20 cellular contexts compared by ENCODE assay signal in the genomic region with DNA sequence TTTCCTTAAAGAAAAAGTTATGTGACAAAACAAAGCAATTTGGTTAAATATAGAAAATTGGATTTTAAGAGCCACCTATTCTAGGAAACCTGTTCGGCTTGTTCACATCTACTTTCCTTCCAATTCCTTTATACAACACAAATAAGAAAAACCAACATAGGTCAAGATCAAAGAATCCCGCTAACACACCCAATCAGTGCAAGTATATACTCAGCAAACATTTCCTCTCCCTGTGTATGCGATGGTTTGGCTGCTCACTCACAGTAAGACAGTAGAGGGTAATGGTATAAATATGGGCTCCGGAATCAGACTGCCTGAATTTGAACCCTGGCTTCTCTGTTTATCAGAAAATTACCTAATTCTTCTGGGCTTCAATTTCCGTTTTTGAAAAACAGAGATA.
DNase-seq lines count a peak whose midpoint lies in the region; ATAC-seq and TF ChIP-seq lines count a peak whose summit lies in the region.
"Had no signal": no experiment of that assay in that cellular context is flagged by ENCODE, and none has a peak within 500 bp of the region (broad histone marks: within the 10 kb centered on the region; RNA-seq: fewer than 3 reads in every experiment).

No MANE protein-coding gene starts in this region.

- 78 to 94% methylated on average over 5 of the region's 5 CpGs for WGBS in heart right ventricle, 2 donors

- H3K4me3 ChIP-seq in PC-3 (ENCODE audit: low read length), result no peak overlapping the region
- H3K4me3 ChIP-seq in iPS-18a (ENCODE audit: low read length), result no peak overlapping the region
- H3K4me3 ChIP-seq in mucosa of descending colon, result no peak overlapping the region
- H3K4me3 ChIP-seq in heart right ventricle, result no peak overlapping the region
- H3K4me3 ChIP-seq: GM23248, HAP-1 had no signal

- H3F3A ChIP-seq in PC-3 (ENCODE audit: low read length, unreplicated experiment), result no peaks in the 10 kb centered on the region

- CTCF ChIA-PET in PC-3 (lab: Charles Lee), result no interaction called here

- no peaks in the 10 kb centered on the region for H3K4me1 Mint-ChIP-seq in activated naive CD8-positive, alpha-beta T cell treated with anti-CD3 and anti-CD28 coated beads, Interleukin-2, amount 50 U/mL, for 24 hours
- H3K4me1 Mint-ChIP-seq: CD4-positive, CD25-positive, alpha-beta regulatory T cell; CD8-positive, alpha-beta memory T cell; IgD-negative memory B cell had no signal

- intact Hi-C loops in PC-3 (cut with micrococcal nuclease) (no loop called here), mucosa of descending colon (cut with DNase I, micrococcal nuclease) (no loop called here), heart right ventricle (cut with DNase I) (no loop called here)

- H3K36me3 ChIP-seq in PC-3 (ENCODE audit: low read depth, low read length) (no peaks in the 10 kb centered on the region), iPS-18a (ENCODE audit: control insufficient read depth, low read depth, low read length) (no peaks in the 10 kb centered on the region), mucosa of descending colon (ENCODE audit: low read depth) (no peaks in the 10 kb centered on the region), heart right ventricle (no peaks in the 10 kb centered on the region)
- H3K36me3 ChIP-seq: BE2C, HAP-1 had no signal

- TF ChIP-seq CTCF in PC-3 (conservative IDR thresholded peaks at IDR 0.05; ENCODE audit: low read depth, low read length) (no peak), mucosa of descending colon (IDR thresholded peaks at IDR 0.05) (no peak), heart right ventricle (IDR thresholded peaks at IDR 0.05) (no peak)

- H3K27me3 Mint-ChIP-seq in activated naive CD8-positive, alpha-beta T cell treated with anti-CD3 and anti-CD28 coated beads, Interleukin-2, amount 50 U/mL, for 24 hours, result no peaks in the 10 kb centered on the region
- H3K27me3 Mint-ChIP-seq: CD4-positive, CD25-positive, alpha-beta regulatory T cell; CD8-positive, alpha-beta memory T cell; IgD-negative memory B cell had no signal

- peak; percentile 11 for DNase-seq in PC-3
- peak in 1 of 3 donors; percentile 55 for DNase-seq in mucosa of descending colon
- DNase-seq in T-helper 9 cell, result no peak
- no peak for DNase-seq in NCI-H345 (lab: John Stamatoyannopoulos, UW)
- no peak for DNase-seq in activated naive CD8-positive, alpha-beta T cell treated with anti-CD3 and anti-CD28 coated beads, Interleukin-2, amount 50 U/mL, for 24 hours
- DNase-seq in heart right ventricle, result no peak
- DNase-seq: ACHN; BE2C; C1 segment of cervical spinal cord; CD4-positive, CD25-positive, alpha-beta regulatory T cell; CD8-positive, alpha-beta memory T cell; COR-L47; DMS 273 treated with DMSO at 0.1 percent for 48 hours; DMS79; GDM1; GM23248 had no signal

- ATAC-seq in PC-3, result no peak
- peak; percentile 79 for ATAC-seq in mucosa of descending colon
- ATAC-seq in activated naive CD8-positive, alpha-beta T cell treated with anti-CD3 and anti-CD28 coated beads, Interleukin-2, amount 50 U/mL, for 24 hours, result no peak
- no peak for ATAC-seq in heart right ventricle

- no peak overlapping the region for H3K4me2 ChIP-seq in PC-3 (ENCODE audit: low read length)

- no peaks in the 10 kb centered on the region for H3K9me3 ChIP-seq in PC-3 (ENCODE audit: low read length)
- H3K9me3 ChIP-seq in iPS-18a (ENCODE audit: control insufficient read depth, low read depth, low read length), result no peaks in the 10 kb centered on the region
- H3K9me3 ChIP-seq in mucosa of descending colon, result no peaks in the 10 kb centered on the region
- no peaks in the 10 kb centered on the region for H3K9me3 ChIP-seq in heart right ventricle
- H3K9me3 ChIP-seq: BE2C, HAP-1 had no signal

- H3K4me1 ChIP-seq in PC-3 (ENCODE audit: insufficient read depth, low read length), result no peaks in the 10 kb centered on the region
- H3K4me1 ChIP-seq in iPS-18a (ENCODE audit: control insufficient read depth, low read depth, low read length), result peaks cover 10% of the 10 kb centered on the region
- H3K4me1 ChIP-seq in mucosa of descending colon (ENCODE audit: low read depth), result no peaks in the 10 kb centered on the region
- H3K4me1 ChIP-seq in heart right ventricle, result no peaks in the 10 kb centered on the region
- H3K4me1 ChIP-seq: BE2C had no signal

- no TSS peak for BruUV-seq in PC-3 (replicated peaks; lab: Mats Ljungman, UMichigan)

- H3K36me3 Mint-ChIP-seq in activated naive CD8-positive, alpha-beta T cell treated with anti-CD3 and anti-CD28 coated beads, Interleukin-2, amount 50 U/mL, for 24 hours (ENCODE audit: low read depth), result no peaks in the 10 kb centered on the region
- H3K36me3 Mint-ChIP-seq: CD4-positive, CD25-positive, alpha-beta regulatory T cell; CD8-positive, alpha-beta memory T cell had no signal

- no peaks in the 10 kb centered on the region for H3K79me2 ChIP-seq in PC-3 (ENCODE audit: low read length)

- peaks cover 16% of the 10 kb centered on the region for H3K9me3 Mint-ChIP-seq in activated naive CD8-positive, alpha-beta T cell treated with anti-CD3 and anti-CD28 coated beads, Interleukin-2, amount 50 U/mL, for 24 hours
- H3K9me3 Mint-ChIP-seq: IgD-negative memory B cell had no signal

- no peaks in the 10 kb centered on the region for H3K9me2 ChIP-seq in PC-3 (replicated peaks; ENCODE audit: low read length)

- no peak overlapping the region for H3K9ac ChIP-seq in PC-3 (ENCODE audit: low read length)
- H3K9ac ChIP-seq in iPS-18a (ENCODE audit: low read length), result no peak overlapping the region
- H3K9ac ChIP-seq: GM23248 had no signal

- H2AFZ ChIP-seq in PC-3 (ENCODE audit: low read length), result no peak overlapping the region
- H2AFZ ChIP-seq: GM23248 had no signal

- H3K27me3 ChIP-seq in PC-3 (ENCODE audit: low read length) (no peaks in the 10 kb centered on the region), iPS-18a (ENCODE audit: control insufficient read depth, insufficient read depth, low read length) (no peaks in the 10 kb centered on the region), heart right ventricle (no peaks in the 10 kb centered on the region)
- H3K27me3 ChIP-seq: BE2C had no signal

- no peaks in the 10 kb centered on the region for H4K20me1 ChIP-seq in PC-3 (ENCODE audit: low read length)

- H3K4me3 Mint-ChIP-seq in activated naive CD8-positive, alpha-beta T cell treated with anti-CD3 and anti-CD28 coated beads, Interleukin-2, amount 50 U/mL, for 24 hours, result no peak overlapping the region
- H3K4me3 Mint-ChIP-seq: CD4-positive, CD25-positive, alpha-beta regulatory T cell; CD8-positive, alpha-beta memory T cell; IgD-negative memory B cell had no signal

- POLR2A ChIA-PET in PC-3 (lab: Charles Lee; ENCODE audit: unreplicated experiment), result interaction anchor here (0.7 kb wide), 1 partner anchor 538 kb away, joined by 3 read pairs; no protein-coding TSS in a partner anchor

- H3K27ac ChIP-seq in PC-3 (ENCODE audit: low read length), result no peak overlapping the region
- peak overlapping the region; percentile 24 for H3K27ac ChIP-seq in iPS-18a (ENCODE audit: low read length)
- H3K27ac ChIP-seq in heart right ventricle, result no peak overlapping the region
- H3K27ac ChIP-seq: GM23248, HL-60 had no signal

- no peak overlapping the region for H3K27ac Mint-ChIP-seq in activated naive CD8-positive, alpha-beta T cell treated with anti-CD3 and anti-CD28 coated beads, Interleukin-2, amount 50 U/mL, for 24 hours
- H3K27ac Mint-ChIP-seq: CD4-positive, CD25-positive, alpha-beta regulatory T cell; CD8-positive, alpha-beta memory T cell; IgD-negative memory B cell had no signal
